Comparison of ENCODE assay signal across 1 cellular context in the genomic region with DNA sequence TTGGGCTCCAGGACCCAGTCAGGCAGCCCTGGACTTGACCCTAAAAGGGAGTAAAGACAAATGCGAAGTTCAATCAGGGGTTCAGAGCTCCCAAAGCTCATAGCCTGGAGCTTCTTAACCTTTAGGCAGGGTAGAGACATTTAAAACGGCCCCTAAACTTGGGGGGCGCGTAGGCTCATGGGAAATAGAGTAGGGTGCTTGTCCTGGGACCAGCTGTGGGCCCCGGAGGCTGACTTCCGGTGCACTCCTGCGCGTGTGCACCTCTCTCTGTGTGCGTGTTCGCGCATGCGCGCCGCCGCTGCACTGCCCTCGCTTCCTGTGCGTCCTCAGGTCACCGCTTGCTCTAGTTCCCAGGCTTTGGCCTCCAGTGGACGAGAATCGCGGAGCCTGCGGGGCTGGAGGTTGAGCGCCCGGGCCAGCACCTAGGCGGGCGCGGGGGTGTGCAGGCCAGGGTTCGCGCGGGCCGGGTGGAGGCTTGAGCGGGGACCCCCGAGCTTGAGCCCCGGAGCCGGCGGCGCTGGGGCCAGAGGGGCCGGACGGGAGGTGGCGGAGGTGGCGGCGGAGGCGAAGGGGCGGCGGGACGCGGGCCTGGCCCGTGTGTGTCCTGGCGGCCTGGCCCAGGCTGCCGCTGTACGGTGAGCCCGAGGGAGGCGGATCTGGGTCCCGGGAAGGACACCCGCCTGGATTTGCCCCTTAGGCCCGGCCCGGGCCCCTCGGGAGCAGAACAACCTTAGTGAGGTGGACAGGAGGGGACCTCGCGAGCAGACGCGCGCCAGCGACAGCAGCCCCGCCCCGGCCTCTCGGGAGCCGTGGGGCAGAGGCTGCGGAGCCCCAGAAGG.
TF ChIP-seq lines count a peak whose summit lies in the region.

Gene RBAK, plus strand, starts transcription at position 303 of the 839 bp plus-strand sequence. CDS start 2,217 bp downstream, outside the sequence.

TF ChIP-seq in K562, 482 proteins besides CTCF, POLR2A, EP300 and RAD21 (continued from another document and continues in another):
- TF ChIP-seq, protein P1, sequence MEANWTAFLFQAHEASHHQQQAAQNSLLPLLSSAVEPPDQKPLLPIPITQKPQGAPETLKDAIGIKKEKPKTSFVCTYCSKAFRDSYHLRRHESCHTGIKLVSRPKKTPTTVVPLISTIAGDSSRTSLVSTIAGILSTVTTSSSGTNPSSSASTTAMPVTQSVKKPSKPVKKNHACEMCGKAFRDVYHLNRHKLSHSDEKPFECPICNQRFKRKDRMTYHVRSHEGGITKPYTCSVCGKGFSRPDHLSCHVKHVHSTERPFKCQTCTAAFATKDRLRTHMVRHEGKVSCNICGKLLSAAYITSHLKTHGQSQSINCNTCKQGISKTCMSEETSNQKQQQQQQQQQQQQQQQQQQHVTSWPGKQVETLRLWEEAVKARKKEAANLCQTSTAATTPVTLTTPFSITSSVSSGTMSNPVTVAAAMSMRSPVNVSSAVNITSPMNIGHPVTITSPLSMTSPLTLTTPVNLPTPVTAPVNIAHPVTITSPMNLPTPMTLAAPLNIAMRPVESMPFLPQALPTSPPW (CRISPR knock-in tag; IDR thresholded peaks at IDR 0.05), result peak; percentile 31; the same call in 1 of the 2 replicates
- TF ChIP-seq, protein P2, sequence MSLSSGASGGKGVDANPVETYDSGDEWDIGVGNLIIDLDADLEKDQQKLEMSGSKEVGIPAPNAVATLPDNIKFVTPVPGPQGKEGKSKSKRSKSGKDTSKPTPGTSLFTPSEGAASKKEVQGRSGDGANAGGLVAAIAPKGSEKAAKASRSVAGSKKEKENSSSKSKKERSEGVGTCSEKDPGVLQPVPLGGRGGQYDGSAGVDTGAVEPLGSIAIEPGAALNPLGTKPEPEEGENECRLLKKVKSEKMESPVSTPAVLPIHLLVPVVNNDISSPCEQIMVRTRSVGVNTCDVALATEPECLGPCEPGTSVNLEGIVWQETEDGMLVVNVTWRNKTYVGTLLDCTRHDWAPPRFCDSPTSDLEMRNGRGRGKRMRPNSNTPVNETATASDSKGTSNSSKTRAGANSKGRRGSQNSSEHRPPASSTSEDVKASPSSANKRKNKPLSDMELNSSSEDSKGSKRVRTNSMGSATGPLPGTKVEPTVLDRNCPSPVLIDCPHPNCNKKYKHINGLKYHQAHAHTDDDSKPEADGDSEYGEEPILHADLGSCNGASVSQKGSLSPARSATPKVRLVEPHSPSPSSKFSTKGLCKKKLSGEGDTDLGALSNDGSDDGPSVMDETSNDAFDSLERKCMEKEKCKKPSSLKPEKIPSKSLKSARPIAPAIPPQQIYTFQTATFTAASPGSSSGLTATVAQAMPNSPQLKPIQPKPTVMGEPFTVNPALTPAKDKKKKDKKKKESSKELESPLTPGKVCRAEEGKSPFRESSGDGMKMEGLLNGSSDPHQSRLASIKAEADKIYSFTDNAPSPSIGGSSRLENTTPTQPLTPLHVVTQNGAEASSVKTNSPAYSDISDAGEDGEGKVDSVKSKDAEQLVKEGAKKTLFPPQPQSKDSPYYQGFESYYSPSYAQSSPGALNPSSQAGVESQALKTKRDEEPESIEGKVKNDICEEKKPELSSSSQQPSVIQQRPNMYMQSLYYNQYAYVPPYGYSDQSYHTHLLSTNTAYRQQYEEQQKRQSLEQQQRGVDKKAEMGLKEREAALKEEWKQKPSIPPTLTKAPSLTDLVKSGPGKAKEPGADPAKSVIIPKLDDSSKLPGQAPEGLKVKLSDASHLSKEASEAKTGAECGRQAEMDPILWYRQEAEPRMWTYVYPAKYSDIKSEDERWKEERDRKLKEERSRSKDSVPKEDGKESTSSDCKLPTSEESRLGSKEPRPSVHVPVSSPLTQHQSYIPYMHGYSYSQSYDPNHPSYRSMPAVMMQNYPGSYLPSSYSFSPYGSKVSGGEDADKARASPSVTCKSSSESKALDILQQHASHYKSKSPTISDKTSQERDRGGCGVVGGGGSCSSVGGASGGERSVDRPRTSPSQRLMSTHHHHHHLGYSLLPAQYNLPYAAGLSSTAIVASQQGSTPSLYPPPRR (CRISPR knock-in tag; IDR thresholded peaks at IDR 0.05; ENCODE audit: borderline replicate concordance), result no peak
- TF ChIP-seq ZBTB17 (CRISPR knock-in tag; IDR thresholded peaks at IDR 0.05) (peak; percentile 63; the same call in 1 of the 2 replicates), SIRT6 (IDR thresholded peaks at IDR 0.05; ENCODE audit: low read depth, low read length) (no peak), CBX3 (IDR thresholded peaks at IDR 0.05; ENCODE audit: borderline replicate concordance in 1 of 2, low read length in 2 of 2) (no peak), SIN3B (IDR thresholded peaks at IDR 0.05; ENCODE audit: low read depth) (peak; percentile 30; the same call in 1 of the 2 replicates), ZNF583 (CRISPR knock-in tag; IDR thresholded peaks at IDR 0.05) (no peak), ZNF175 (CRISPR knock-in tag; IDR thresholded peaks at IDR 0.05; ENCODE audit: low read depth) (no peak), CHD2 (IDR thresholded peaks at IDR 0.05; ENCODE audit: low read depth, low read length) (peak; percentile 92), OTX1 (CRISPR knock-in tag; IDR thresholded peaks at IDR 0.05) (peak; percentile 27; the same call in 1 of the 2 replicates), TBP (optimal IDR thresholded peaks at IDR 0.05; ENCODE audit: low read depth, low read length) (peak; percentile 46), SAFB (IDR thresholded peaks at IDR 0.05; ENCODE audit: borderline replicate concordance, low read depth, low read length) (no peak), TAF1 (IDR thresholded peaks at IDR 0.05; ENCODE audit: control insufficient read depth, extremely low read depth, insufficient read depth, low read length, severe bottlenecking) (peak; percentile 82), HNRNPLL (IDR thresholded peaks at IDR 0.05; ENCODE audit: low read depth, low read length, poor library complexity, severe bottlenecking) (peak; percentile 79), ZNF668 (CRISPR knock-in tag; IDR thresholded peaks at IDR 0.05) (0 out of 2 replicates have a peak, but pooled peaks have one; percentile 20), BDP1 (IDR thresholded peaks at IDR 0.05; ENCODE audit: insufficient read depth, insufficient read length) (no peak), CEBPB (tag; IDR thresholded peaks at IDR 0.05) (no peak), ZNF143 (CRISPR knock-in tag; IDR thresholded peaks at IDR 0.05) (peak; percentile 79), SMAD1 (IDR thresholded peaks at IDR 0.05; ENCODE audit: low read depth, low read length, partially characterized antibody) (no peak), GABPA (tag; conservative IDR thresholded peaks at IDR 0.05; ENCODE audit: low read depth) (peak; percentile 91), ZBTB7A (IDR thresholded peaks at IDR 0.05; ENCODE audit: borderline replicate concordance, control insufficient read depth, low read depth, low read length) (peak; percentile 12; the same call in 1 of the 2 replicates), CREM (IDR thresholded peaks at IDR 0.05; ENCODE audit: low read depth) (peak; percentile 71), PKNOX1 (IDR thresholded peaks at IDR 0.05) (no peak), GABPB2 (CRISPR knock-in tag; conservative IDR thresholded peaks at IDR 0.05) (no peak), CCNT2 (IDR thresholded peaks at IDR 0.05; ENCODE audit: borderline replicate concordance, extremely low read depth, insufficient read length, low read depth, low read length) (peak; percentile 12)
- TF ChIP-seq, protein P3, sequence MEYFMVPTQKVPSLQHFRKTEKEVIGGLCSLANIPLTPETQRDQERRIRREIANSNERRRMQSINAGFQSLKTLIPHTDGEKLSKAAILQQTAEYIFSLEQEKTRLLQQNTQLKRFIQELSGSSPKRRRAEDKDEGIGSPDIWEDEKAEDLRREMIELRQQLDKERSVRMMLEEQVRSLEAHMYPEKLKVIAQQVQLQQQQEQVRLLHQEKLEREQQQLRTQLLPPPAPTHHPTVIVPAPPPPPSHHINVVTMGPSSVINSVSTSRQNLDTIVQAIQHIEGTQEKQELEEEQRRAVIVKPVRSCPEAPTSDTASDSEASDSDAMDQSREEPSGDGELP (CRISPR knock-in tag; IDR thresholded peaks at IDR 0.05; ENCODE audit: borderline replicate concordance), result peak; percentile 99
- TF ChIP-seq, protein P4, sequence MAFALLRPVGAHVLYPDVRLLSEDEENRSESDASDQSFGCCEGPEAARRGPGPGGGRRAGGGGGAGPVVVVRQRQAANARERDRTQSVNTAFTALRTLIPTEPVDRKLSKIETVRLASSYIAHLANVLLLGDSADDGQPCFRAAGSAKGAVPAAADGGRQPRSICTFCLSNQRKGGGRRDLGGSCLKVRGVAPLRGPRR (CRISPR knock-in tag; IDR thresholded peaks at IDR 0.05), result 0 out of 2 replicates have a peak, but pooled peaks have one; percentile 11
- TF ChIP-seq, protein P5, sequence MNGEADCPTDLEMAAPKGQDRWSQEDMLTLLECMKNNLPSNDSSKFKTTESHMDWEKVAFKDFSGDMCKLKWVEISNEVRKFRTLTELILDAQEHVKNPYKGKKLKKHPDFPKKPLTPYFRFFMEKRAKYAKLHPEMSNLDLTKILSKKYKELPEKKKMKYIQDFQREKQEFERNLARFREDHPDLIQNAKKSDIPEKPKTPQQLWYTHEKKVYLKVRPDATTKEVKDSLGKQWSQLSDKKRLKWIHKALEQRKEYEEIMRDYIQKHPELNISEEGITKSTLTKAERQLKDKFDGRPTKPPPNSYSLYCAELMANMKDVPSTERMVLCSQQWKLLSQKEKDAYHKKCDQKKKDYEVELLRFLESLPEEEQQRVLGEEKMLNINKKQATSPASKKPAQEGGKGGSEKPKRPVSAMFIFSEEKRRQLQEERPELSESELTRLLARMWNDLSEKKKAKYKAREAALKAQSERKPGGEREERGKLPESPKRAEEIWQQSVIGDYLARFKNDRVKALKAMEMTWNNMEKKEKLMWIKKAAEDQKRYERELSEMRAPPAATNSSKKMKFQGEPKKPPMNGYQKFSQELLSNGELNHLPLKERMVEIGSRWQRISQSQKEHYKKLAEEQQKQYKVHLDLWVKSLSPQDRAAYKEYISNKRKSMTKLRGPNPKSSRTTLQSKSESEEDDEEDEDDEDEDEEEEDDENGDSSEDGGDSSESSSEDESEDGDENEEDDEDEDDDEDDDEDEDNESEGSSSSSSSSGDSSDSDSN (IDR thresholded peaks at IDR 0.05; ENCODE audit: borderline replicate concordance in 1 of 2, low read depth in 2 of 2, low read length in 2 of 2), result peak; percentile 31 to 83; a peak in 2 of 4 replicates
- TF ChIP-seq, protein P6, sequence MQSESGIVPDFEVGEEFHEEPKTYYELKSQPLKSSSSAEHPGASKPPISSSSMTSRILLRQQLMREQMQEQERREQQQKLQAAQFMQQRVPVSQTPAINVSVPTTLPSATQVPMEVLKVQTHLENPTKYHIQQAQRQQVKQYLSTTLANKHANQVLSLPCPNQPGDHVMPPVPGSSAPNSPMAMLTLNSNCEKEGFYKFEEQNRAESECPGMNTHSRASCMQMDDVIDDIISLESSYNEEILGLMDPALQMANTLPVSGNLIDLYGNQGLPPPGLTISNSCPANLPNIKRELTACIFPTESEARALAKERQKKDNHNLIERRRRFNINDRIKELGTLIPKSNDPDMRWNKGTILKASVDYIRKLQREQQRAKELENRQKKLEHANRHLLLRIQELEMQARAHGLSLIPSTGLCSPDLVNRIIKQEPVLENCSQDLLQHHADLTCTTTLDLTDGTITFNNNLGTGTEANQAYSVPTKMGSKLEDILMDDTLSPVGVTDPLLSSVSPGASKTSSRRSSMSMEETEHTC (IDR thresholded peaks at IDR 0.05), result no peak
- TF ChIP-seq, protein P7, sequence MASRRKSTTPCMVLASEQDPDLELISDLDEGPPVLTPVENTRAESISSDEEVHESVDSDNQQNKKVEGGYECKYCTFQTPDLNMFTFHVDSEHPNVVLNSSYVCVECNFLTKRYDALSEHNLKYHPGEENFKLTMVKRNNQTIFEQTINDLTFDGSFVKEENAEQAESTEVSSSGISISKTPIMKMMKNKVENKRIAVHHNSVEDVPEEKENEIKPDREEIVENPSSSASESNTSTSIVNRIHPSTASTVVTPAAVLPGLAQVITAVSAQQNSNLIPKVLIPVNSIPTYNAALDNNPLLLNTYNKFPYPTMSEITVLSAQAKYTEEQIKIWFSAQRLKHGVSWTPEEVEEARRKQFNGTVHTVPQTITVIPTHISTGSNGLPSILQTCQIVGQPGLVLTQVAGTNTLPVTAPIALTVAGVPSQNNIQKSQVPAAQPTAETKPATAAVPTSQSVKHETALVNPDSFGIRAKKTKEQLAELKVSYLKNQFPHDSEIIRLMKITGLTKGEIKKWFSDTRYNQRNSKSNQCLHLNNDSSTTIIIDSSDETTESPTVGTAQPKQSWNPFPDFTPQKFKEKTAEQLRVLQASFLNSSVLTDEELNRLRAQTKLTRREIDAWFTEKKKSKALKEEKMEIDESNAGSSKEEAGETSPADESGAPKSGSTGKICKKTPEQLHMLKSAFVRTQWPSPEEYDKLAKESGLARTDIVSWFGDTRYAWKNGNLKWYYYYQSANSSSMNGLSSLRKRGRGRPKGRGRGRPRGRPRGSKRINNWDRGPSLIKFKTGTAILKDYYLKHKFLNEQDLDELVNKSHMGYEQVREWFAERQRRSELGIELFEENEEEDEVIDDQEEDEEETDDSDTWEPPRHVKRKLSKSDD (conservative IDR thresholded peaks at IDR 0.05; ENCODE audit: low read length), result no peak
- TF ChIP-seq, protein P8, sequence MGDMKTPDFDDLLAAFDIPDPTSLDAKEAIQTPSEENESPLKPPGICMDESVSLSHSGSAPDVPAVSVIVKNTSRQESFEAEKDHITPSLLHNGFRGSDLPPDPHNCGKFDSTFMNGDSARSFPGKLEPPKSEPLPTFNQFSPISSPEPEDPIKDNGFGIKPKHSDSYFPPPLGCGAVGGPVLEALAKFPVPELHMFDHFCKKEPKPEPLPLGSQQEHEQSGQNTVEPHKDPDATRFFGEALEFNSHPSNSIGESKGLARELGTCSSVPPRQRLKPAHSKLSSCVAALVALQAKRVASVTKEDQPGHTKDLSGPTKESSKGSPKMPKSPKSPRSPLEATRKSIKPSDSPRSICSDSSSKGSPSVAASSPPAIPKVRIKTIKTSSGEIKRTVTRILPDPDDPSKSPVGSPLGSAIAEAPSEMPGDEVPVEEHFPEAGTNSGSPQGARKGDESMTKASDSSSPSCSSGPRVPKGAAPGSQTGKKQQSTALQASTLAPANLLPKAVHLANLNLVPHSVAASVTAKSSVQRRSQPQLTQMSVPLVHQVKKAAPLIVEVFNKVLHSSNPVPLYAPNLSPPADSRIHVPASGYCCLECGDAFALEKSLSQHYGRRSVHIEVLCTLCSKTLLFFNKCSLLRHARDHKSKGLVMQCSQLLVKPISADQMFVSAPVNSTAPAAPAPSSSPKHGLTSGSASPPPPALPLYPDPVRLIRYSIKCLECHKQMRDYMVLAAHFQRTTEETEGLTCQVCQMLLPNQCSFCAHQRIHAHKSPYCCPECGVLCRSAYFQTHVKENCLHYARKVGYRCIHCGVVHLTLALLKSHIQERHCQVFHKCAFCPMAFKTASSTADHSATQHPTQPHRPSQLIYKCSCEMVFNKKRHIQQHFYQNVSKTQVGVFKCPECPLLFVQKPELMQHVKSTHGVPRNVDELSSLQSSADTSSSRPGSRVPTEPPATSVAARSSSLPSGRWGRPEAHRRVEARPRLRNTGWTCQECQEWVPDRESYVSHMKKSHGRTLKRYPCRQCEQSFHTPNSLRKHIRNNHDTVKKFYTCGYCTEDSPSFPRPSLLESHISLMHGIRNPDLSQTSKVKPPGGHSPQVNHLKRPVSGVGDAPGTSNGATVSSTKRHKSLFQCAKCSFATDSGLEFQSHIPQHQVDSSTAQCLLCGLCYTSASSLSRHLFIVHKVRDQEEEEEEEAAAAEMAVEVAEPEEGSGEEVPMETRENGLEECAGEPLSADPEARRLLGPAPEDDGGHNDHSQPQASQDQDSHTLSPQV (IDR thresholded peaks at IDR 0.05), result peak; percentile 52; the same call in 1 of the 2 replicates
